In the genomic region with DNA sequence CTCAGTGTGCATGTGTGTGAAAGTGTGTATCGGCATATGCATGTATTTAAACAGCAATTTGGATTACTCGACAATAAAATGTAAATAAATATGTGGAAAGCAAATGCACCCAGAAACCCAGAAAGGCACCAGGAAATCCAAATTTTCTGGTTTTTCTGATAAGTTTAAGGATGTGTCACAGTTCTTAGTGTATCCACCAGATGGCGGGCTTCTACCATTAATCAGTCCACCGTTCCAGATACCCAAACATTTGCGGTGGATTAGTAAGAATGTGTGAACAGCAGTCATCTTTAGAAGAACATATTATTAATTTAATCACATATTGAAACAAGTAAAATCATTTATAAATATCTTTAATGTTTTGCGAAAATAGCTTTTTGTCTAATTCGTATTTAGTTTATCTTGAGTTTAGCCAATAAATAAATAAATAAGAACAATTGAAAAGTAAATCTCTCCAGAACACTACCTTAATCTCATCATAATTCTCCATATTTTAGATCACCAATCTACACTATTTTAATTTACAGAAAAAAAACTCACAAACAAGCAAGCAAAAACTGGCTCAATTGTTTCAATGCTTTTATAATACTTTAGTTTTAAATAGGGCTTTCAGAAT, we compare ENCODE assay signal across 8 cellular contexts.
A peak's percentile ranks its signal among the peaks of the same experiment; 100 is the strongest.
DNase-seq lines count a peak whose midpoint lies in the region; ATAC-seq and TF ChIP-seq lines count a peak whose summit lies in the region.

No MANE protein-coding gene starts in this region.

- H3K27ac ChIP-seq in RWPE1, result no peak overlapping the region

- TF ChIP-seq CTCF in RWPE1 (conservative IDR thresholded peaks at IDR 0.05; ENCODE audit: low read depth), result peak; percentile 62

- DNase-seq in Daoy (ENCODE audit: low read depth), result peak; percentile 9
- DNase-seq in HuH-7.5 (ENCODE audit: low spot score), result peak; percentile 13
- peak; percentile 25 for DNase-seq in RWPE1 (ENCODE audit: low spot score)
- peak; percentile 70 for DNase-seq in activated effector memory CD4-positive, alpha-beta T cell treated with anti-CD3 and anti-CD28 coated beads, Interleukin-2, amount 50 U/mL, for 16 hours
- peak; percentile 32 for DNase-seq in foreskin melanocyte
- peak in 6 of 10 donors; percentile 16 to 63 (median 53) for DNase-seq in posterior cingulate gyrus
- DNase-seq in mesenteric fat pad (ENCODE audit: low spot score), result no peak

- CTCF ChIA-PET in RWPE1 (lab: Yijun Ruan, JAX), result interaction anchor here (0.7 kb wide), 1 partner anchor 1717 kb away, joined by 4 read pairs; no protein-coding TSS in a partner anchor

- intact Hi-C loops in posterior cingulate gyrus (cut with DNase I), result loop anchor here (2.0 to 10.0 kb wide), 4 partner anchors 300 to 1517 kb away; a partner anchor contains a TSS

- ATAC-seq in GM21447 (IDR thresholded peaks at IDR 0.05; ENCODE audit: unreplicated experiment), result peak; percentile 91

- POLR2A ChIA-PET in RWPE1 (lab: Yijun Ruan, JAX; ENCODE audit: low non-redundant PET), result no interaction called here
